In the genomic region with DNA sequence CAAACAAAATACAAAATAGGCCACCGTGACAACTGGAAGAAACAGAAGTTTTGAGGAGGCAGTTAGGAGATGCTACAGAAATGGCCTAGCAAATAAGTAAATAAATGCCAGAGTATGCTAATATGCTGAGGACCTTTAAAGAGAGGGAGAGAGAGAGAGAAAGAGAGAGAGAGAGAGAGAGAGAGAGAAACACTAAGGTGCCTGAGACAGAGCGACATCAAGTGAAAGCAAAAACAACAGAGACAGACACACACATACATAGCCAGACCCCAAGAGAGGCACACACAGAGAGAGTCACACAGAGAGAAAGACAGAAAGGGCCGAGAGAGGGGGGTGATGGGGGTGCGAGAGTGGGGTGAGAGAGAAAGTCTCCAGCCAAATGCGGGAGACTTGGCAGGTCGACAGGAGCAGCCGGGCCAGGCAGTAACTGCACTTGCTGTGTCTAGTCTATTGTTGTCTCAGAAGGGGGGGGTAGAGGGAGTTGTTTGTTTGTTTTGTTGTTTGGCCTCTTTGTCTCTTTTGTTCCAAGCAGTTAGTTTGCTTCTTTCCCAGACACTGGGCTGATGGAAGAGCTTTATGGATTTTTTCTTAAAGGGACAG, we compare ENCODE assay signal across 12 cellular contexts. TPM values are rescaled to one million over a fixed set of nuclear protein-coding genes. Genes with fewer than 3 reads are reported as not detected.
DNase-seq lines count a peak whose midpoint lies in the region; ATAC-seq and TF ChIP-seq lines count a peak whose summit lies in the region.
"Had no signal": no experiment of that assay in that cellular context is flagged by ENCODE, and none has a peak within 500 bp of the region (broad histone marks: within the 10 kb centered on the region; RNA-seq: fewer than 3 reads in every experiment).

No MANE protein-coding gene starts in this region.

- TF ChIP-seq CTCF in heart left ventricle (IDR thresholded peaks at IDR 0.05), result no peak
- no peak for TF ChIP-seq CTCF in parathyroid adenoma (IDR thresholded peaks at IDR 0.05)
- no peak for TF ChIP-seq CTCF in HFFc6 (IDR thresholded peaks at IDR 0.05)

- ATAC-seq in heart left ventricle (peak; percentile 9 to 30 (median 20)), HG03565 (IDR thresholded peaks at IDR 0.05; ENCODE audit: unreplicated experiment) (no peak), HG03135 (IDR thresholded peaks at IDR 0.05; ENCODE audit: unreplicated experiment) (no peak)
- no peak for ATAC-seq in stimulated activated naive B cell treated with anti-CD40 and anti-IgM and Interleukin-4, amounts not matched to agents 10 μg/mL and 1 μg/mL and 100 μg/mL, for 72 hours (replicated peaks)
- ATAC-seq: activated CD4-positive, alpha-beta T cell treated with anti-CD3 and anti-CD28 coated beads for 36 hours; CD8-positive, alpha-beta T cell; HCT116 had no signal

- 2 to 12% (median 7%) methylated on average over 7 of the region's 7 CpGs for WGBS in heart left ventricle, 4 donors

- H2AFZ ChIP-seq in parathyroid adenoma, result no peak overlapping the region

- no peak for TF ChIP-seq POLR2A in heart left ventricle (IDR thresholded peaks at IDR 0.05)

- peak overlapping the region; percentile 79; the same call in 1 of the 2 replicates for H3K9ac ChIP-seq in ES-I3 (ENCODE audit: low read depth, low read length)
- H3K9ac ChIP-seq in NT2/D1 (ENCODE audit: insufficient read length, low read depth), result no peak overlapping the region
- H3K9ac ChIP-seq in parathyroid adenoma, result no peak overlapping the region

- no peaks in the 10 kb centered on the region for H3K9me3 Mint-ChIP-seq in HFFc6
- no peaks in the 10 kb centered on the region for H3K9me3 Mint-ChIP-seq in stimulated activated naive B cell treated with anti-CD40 and anti-IgM and Interleukin-4, amounts not matched to agents 10 μg/mL and 1 μg/mL and 100 μg/mL, for 72 hours
- H3K9me3 Mint-ChIP-seq: CD8-positive, alpha-beta T cell had no signal

- no peak overlapping the region for H3K27ac Mint-ChIP-seq in HFFc6
- no peak overlapping the region for H3K27ac Mint-ChIP-seq in stimulated activated naive B cell treated with anti-CD40 and anti-IgM and Interleukin-4, amounts not matched to agents 10 μg/mL and 1 μg/mL and 100 μg/mL, for 72 hours
- H3K27ac Mint-ChIP-seq: activated CD4-positive, alpha-beta T cell treated with anti-CD3 and anti-CD28 coated beads for 36 hours; CD8-positive, alpha-beta T cell had no signal

- H3K4me2 ChIP-seq in parathyroid adenoma (ENCODE audit: low read length), result no peak overlapping the region

- H3K4me3 ChIP-seq in NT2/D1 (ENCODE audit: insufficient read length, low read depth) (peak overlapping the region; percentile 10), heart left ventricle (peak overlapping the region in 10 of 12 donors; percentile 20 to 51 (median 42)), parathyroid adenoma (ENCODE audit: low read depth, low read length) (no peak overlapping the region)

- intact Hi-C loops in heart left ventricle (cut with DNase I), result loop anchor here in 5 of 10 donors (10.0 kb wide), 5 partner anchors 69 to 769 kb away; no protein-coding TSS in a partner anchor

- H3K36me3 ChIP-seq in ES-I3 (ENCODE audit: insufficient read depth, low read length), result no peaks in the 10 kb centered on the region
- H3K36me3 ChIP-seq in NT2/D1 (ENCODE audit: insufficient read depth, insufficient read length, low read length), result no peaks in the 10 kb centered on the region
- H3K36me3 ChIP-seq in heart left ventricle, result no peaks in the 10 kb centered on the region
- H3K36me3 ChIP-seq in parathyroid adenoma (ENCODE audit: control insufficient read depth, insufficient read depth, low read length), result no peaks in the 10 kb centered on the region

- H3K4me3 Mint-ChIP-seq in HFFc6, result no peak overlapping the region
- H3K4me3 Mint-ChIP-seq in stimulated activated naive B cell treated with anti-CD40 and anti-IgM and Interleukin-4, amounts not matched to agents 10 μg/mL and 1 μg/mL and 100 μg/mL, for 72 hours, result no peak overlapping the region
- H3K4me3 Mint-ChIP-seq: activated CD4-positive, alpha-beta T cell treated with anti-CD3 and anti-CD28 coated beads for 36 hours; CD8-positive, alpha-beta T cell had no signal

- H3K27me3 ChIP-seq in NT2/D1 (ENCODE audit: insufficient read depth, insufficient read length) (peaks cover 81% of the 10 kb centered on the region), heart left ventricle (peaks cover 0 to 41% (median 0%) of the 10 kb centered on the region in 9 donors), parathyroid adenoma (ENCODE audit: control insufficient read depth, insufficient read depth, low read length) (peaks cover 17% of the 10 kb centered on the region)

- peaks cover 30% of the 10 kb centered on the region for H3K27me3 Mint-ChIP-seq in HFFc6 (ENCODE audit: insufficient read depth)
- H3K27me3 Mint-ChIP-seq in stimulated activated naive B cell treated with anti-CD40 and anti-IgM and Interleukin-4, amounts not matched to agents 10 μg/mL and 1 μg/mL and 100 μg/mL, for 72 hours, result peaks cover 28 to 34% of the 10 kb centered on the region in 2 donors

- H3K27ac ChIP-seq in heart left ventricle (peak overlapping the region; percentile 37 to 94 (median 78)), parathyroid adenoma (peak overlapping the region; percentile 29)

- DNase-seq in NT2/D1 (ENCODE audit: low read depth, low spot score), result no peak
- DNase-seq in heart left ventricle, result peak; percentile 62 to 75 (median 70)
- DNase-seq in HFFc6, result no peak
- no peak for DNase-seq in stimulated activated naive B cell treated with anti-CD40 and anti-IgM and Interleukin-4, amounts not matched to agents 10 μg/mL and 1 μg/mL and 100 μg/mL, for 72 hours
- DNase-seq: activated CD4-positive, alpha-beta T cell treated with anti-CD3 and anti-CD28 coated beads for 36 hours; CD8-positive, alpha-beta T cell; stimulated activated naive CD4-positive, alpha-beta T cell had no signal

- 0 out of 2 replicates have a peak, but pooled peaks cover 10% of the 10 kb centered on the region for H3K4me1 Mint-ChIP-seq in HFFc6 (ENCODE audit: low read depth)
- peaks cover 5 to 14% of the 10 kb centered on the region in 2 donors for H3K4me1 Mint-ChIP-seq in stimulated activated naive B cell treated with anti-CD40 and anti-IgM and Interleukin-4, amounts not matched to agents 10 μg/mL and 1 μg/mL and 100 μg/mL, for 72 hours

- no peaks in the 10 kb centered on the region for H3K36me3 Mint-ChIP-seq in HFFc6 (ENCODE audit: low read depth)
- H3K36me3 Mint-ChIP-seq in stimulated activated naive B cell treated with anti-CD40 and anti-IgM and Interleukin-4, amounts not matched to agents 10 μg/mL and 1 μg/mL and 100 μg/mL, for 72 hours, result peaks cover 0 to 1% of the 10 kb centered on the region in 2 donors
- H3K36me3 Mint-ChIP-seq: CD8-positive, alpha-beta T cell had no signal

- H3K79me2 ChIP-seq in parathyroid adenoma, result no peaks in the 10 kb centered on the region

- H3K9me3 ChIP-seq in ES-I3 (ENCODE audit: control insufficient read depth, insufficient read depth, low read length) (no peaks in the 10 kb centered on the region), NT2/D1 (ENCODE audit: insufficient read depth, low read length) (no peaks in the 10 kb centered on the region), heart left ventricle (no peaks in the 10 kb centered on the region), parathyroid adenoma (ENCODE audit: control insufficient read depth, low read length) (no peaks in the 10 kb centered on the region)

- H3K4me1 ChIP-seq in ES-I3 (ENCODE audit: insufficient read depth, low read length) (peaks cover 15% of the 10 kb centered on the region), NT2/D1 (ENCODE audit: insufficient read depth, insufficient read length) (peaks cover 4% of the 10 kb centered on the region), heart left ventricle (peaks cover 7 to 64% (median 35%) of the 10 kb centered on the region in 12 donors), parathyroid adenoma (no peaks in the 10 kb centered on the region)

RNA-seq across cellular contexts. Expression of a gene that starts 30.1 kb away (rescaled TPM):
- total RNA-seq in heart left ventricle, result 100 to 1,000 TPM in 5 of 9 donors, 10 to 100 TPM in 4; 80.9 to 148 (median 116) TPM
- 10 to 100 TPM; 24.5 to 36.3 TPM for polyA plus RNA-seq in heart left ventricle
- 1 to 10 TPM in 4 of 6 experiments, under 1 TPM in 2; 0.69 to 6.2 (median 4.4) TPM for total RNA-seq in HFFc6 (2021; fragmentation: NEBNext Ultra II Directional; extraction: Animal tissue kit (Norgen Biotek cat#: 25700))
- total RNA-seq: activated CD4-positive, alpha-beta T cell treated with anti-CD3 and anti-CD28 coated beads for 36 hours; CD8-positive, alpha-beta T cell had no signal

Comparison
In these comparisons a context has a peak if more than half of its experiments do, and no peak if none do; other contexts are left out.
1. DNase-seq: peak in heart left ventricle (5 of 5); none in NT2/D1 (single experiment), HFFc6 (single experiment) and stimulated activated naive B cell treated with anti-CD40 and anti-IgM and Interleukin-4, amounts not matched to agents 10 μg/mL and 1 μg/mL and 100 μg/mL, for 72 hours (single experiment).
2. ATAC-seq: peak in heart left ventricle (4 of 4); none in HG03565 (single experiment), HG03135 (single experiment) and stimulated activated naive B cell treated with anti-CD40 and anti-IgM and Interleukin-4, amounts not matched to agents 10 μg/mL and 1 μg/mL and 100 μg/mL, for 72 hours (0 of 2).
3. RNA of a gene that starts 30.1 kb away (total RNA-seq): 80.9 to 148 TPM in heart left ventricle; 0.69 to 6.2 TPM in HFFc6; every median in the first group is over 10 times any median in the second.